ENCODE assay signal across 1 cellular context in genomic region chr20:34875657-34876160, GRCh38.
TF ChIP-seq lines count a peak whose summit lies in the region.

No MANE protein-coding gene starts in this region.

TF ChIP-seq in HepG2, 621 proteins besides CTCF, POLR2A, EP300 and RAD21 (continued from another document and continues in another):
- no peak for TF ChIP-seq ZNF691 (CRISPR knock-in tag; IDR thresholded peaks at IDR 0.05; ENCODE audit: borderline replicate concordance, low read depth)
- no peak for TF ChIP-seq CREB3 (CRISPR knock-in tag; IDR thresholded peaks at IDR 0.05)
- TF ChIP-seq NRL (CRISPR knock-in tag; IDR thresholded peaks at IDR 0.05; ENCODE audit: borderline replicate concordance) = no peak
- peak; percentile 52; the same call in 1 of the 2 replicates for TF ChIP-seq THRA (CRISPR knock-in tag; IDR thresholded peaks at IDR 0.05; ENCODE audit: borderline replicate concordance)
- no peak for TF ChIP-seq EEA1 (CRISPR knock-in tag; IDR thresholded peaks at IDR 0.05; ENCODE audit: borderline replicate concordance)
- no peak for TF ChIP-seq PCBP2 (optimal IDR thresholded peaks at IDR 0.05; ENCODE audit: low read depth, low read length, poor library complexity, severe bottlenecking)
- no peak; the same call in 1 of the 2 replicates for TF ChIP-seq ISL2 (CRISPR knock-in tag; IDR thresholded peaks at IDR 0.05)
- no peak for TF ChIP-seq NAIF1 (CRISPR knock-in tag; IDR thresholded peaks at IDR 0.05; ENCODE audit: borderline replicate concordance)
- TF ChIP-seq ZNF547 (CRISPR knock-in tag; IDR thresholded peaks at IDR 0.05) = no peak
- peak; percentile 66; the same call in 1 of the 2 replicates for TF ChIP-seq TFAP4 (IDR thresholded peaks at IDR 0.05; ENCODE audit: borderline replicate concordance, low read depth)
- TF ChIP-seq HDAC2 (CRISPR knock-in tag; IDR thresholded peaks at IDR 0.05) = peak; percentile 76
- TF ChIP-seq BATF2 (CRISPR knock-in tag; IDR thresholded peaks at IDR 0.05) = no peak
- TF ChIP-seq ARNTL (CRISPR knock-in tag; IDR thresholded peaks at IDR 0.05) = no peak
- TF ChIP-seq EED (CRISPR knock-in tag; IDR thresholded peaks at IDR 0.05) = no peak
- TF ChIP-seq SATB2 (CRISPR knock-in tag; IDR thresholded peaks at IDR 0.05) = no peak
- no peak for TF ChIP-seq MTA1 (CRISPR knock-in tag; IDR thresholded peaks at IDR 0.05; ENCODE audit: borderline replicate concordance)
- TF ChIP-seq MED8 (CRISPR knock-in tag; IDR thresholded peaks at IDR 0.05; ENCODE audit: insufficient replicate concordance) = no peak
- TF ChIP-seq ZEB1 (IDR thresholded peaks at IDR 0.05; ENCODE audit: insufficient replicate concordance, low read depth) = peak; percentile 73
- no peak for TF ChIP-seq MAFG (CRISPR knock-in tag; IDR thresholded peaks at IDR 0.05)
- no peak for TF ChIP-seq ZNF605 (CRISPR knock-in tag; IDR thresholded peaks at IDR 0.05)
- peak; percentile 42 for TF ChIP-seq TAF1 (CRISPR knock-in tag; IDR thresholded peaks at IDR 0.05)
- no peak for TF ChIP-seq ATF7 (IDR thresholded peaks at IDR 0.05)
- no peak for TF ChIP-seq ATF7 (CRISPR knock-in tag; IDR thresholded peaks at IDR 0.05)
- TF ChIP-seq NFRKB (IDR thresholded peaks at IDR 0.05) = no peak
- no peak for TF ChIP-seq ZNF24 (IDR thresholded peaks at IDR 0.05)
- TF ChIP-seq ZBED4 (CRISPR knock-in tag; IDR thresholded peaks at IDR 0.05; ENCODE audit: borderline replicate concordance) = no peak; the same call in 1 of the 2 replicates
- no peak for TF ChIP-seq RORA (CRISPR knock-in tag; IDR thresholded peaks at IDR 0.05)
- no peak for TF ChIP-seq FOXJ3 (CRISPR knock-in tag; IDR thresholded peaks at IDR 0.05; ENCODE audit: borderline replicate concordance)
- no peak for TF ChIP-seq NFKBIZ (CRISPR knock-in tag; IDR thresholded peaks at IDR 0.05)
- no peak for TF ChIP-seq RFX1 (IDR thresholded peaks at IDR 0.05)
- no peak for TF ChIP-seq ZNF563 (CRISPR knock-in tag; IDR thresholded peaks at IDR 0.05)
- TF ChIP-seq ZNF281 (CRISPR knock-in tag; IDR thresholded peaks at IDR 0.05; ENCODE audit: borderline replicate concordance) = peak; percentile 36; the same call in 1 of the 2 replicates
- TF ChIP-seq ZNF773 (CRISPR knock-in tag; IDR thresholded peaks at IDR 0.05; ENCODE audit: borderline replicate concordance) = no peak
- TF ChIP-seq HIC2 (CRISPR knock-in tag; IDR thresholded peaks at IDR 0.05; ENCODE audit: low read depth) = peak; percentile 24; the same call in 1 of the 2 replicates
- TF ChIP-seq ZNF761 (CRISPR knock-in tag; conservative IDR thresholded peaks at IDR 0.05) = no peak; the same call in 1 of the 2 replicates
- no peak for TF ChIP-seq ZBTB26 (CRISPR knock-in tag; IDR thresholded peaks at IDR 0.05; ENCODE audit: borderline replicate concordance)
- no peak for TF ChIP-seq ZSCAN29 (CRISPR knock-in tag; conservative IDR thresholded peaks at IDR 0.05)
- 0 out of 2 replicates have a peak, but pooled peaks have one; percentile 46 for TF ChIP-seq ZNF616 (CRISPR knock-in tag; IDR thresholded peaks at IDR 0.05; ENCODE audit: low read depth)
- no peak for TF ChIP-seq LCORL (IDR thresholded peaks at IDR 0.05)
- TF ChIP-seq LCORL (CRISPR knock-in tag; IDR thresholded peaks at IDR 0.05) = peak; percentile 67; the same call in 1 of the 2 replicates
- TF ChIP-seq NFYC (CRISPR knock-in tag; IDR thresholded peaks at IDR 0.05) = no peak
- no peak for TF ChIP-seq IKZF4 (CRISPR knock-in tag; IDR thresholded peaks at IDR 0.05; ENCODE audit: borderline replicate concordance, low read depth, not compliant biosample characterization)
- peak; percentile 78; the same call in 1 of the 2 replicates for TF ChIP-seq ZNF431 (CRISPR knock-in tag; IDR thresholded peaks at IDR 0.05; ENCODE audit: borderline replicate concordance, low read depth)
- TF ChIP-seq ZNF746 (CRISPR knock-in tag; IDR thresholded peaks at IDR 0.05) = no peak
- TF ChIP-seq ZNF451 (CRISPR knock-in tag; IDR thresholded peaks at IDR 0.05) = peak; percentile 20; the same call in 1 of the 2 replicates
- no peak for TF ChIP-seq ARHGAP35 (CRISPR knock-in tag; IDR thresholded peaks at IDR 0.05; ENCODE audit: borderline replicate concordance)
- TF ChIP-seq ZFP36L1 (CRISPR knock-in tag; IDR thresholded peaks at IDR 0.05) = no peak
- TF ChIP-seq PHF8 (CRISPR knock-in tag; IDR thresholded peaks at IDR 0.05) = no peak
- no peak for TF ChIP-seq XRCC5 (optimal IDR thresholded peaks at IDR 0.05; ENCODE audit: low read length)
- TF ChIP-seq PHF5A (CRISPR knock-in tag; IDR thresholded peaks at IDR 0.05; ENCODE audit: low read depth, unreplicated experiment) = no peak
- no peak for TF ChIP-seq ZNF549 (CRISPR knock-in tag; IDR thresholded peaks at IDR 0.05)
- TF ChIP-seq MXD4 (CRISPR knock-in tag; IDR thresholded peaks at IDR 0.05) = 0 out of 2 replicates have a peak, but pooled peaks have one; percentile 52
- no peak for TF ChIP-seq XBP1 (CRISPR knock-in tag; IDR thresholded peaks at IDR 0.05)
- TF ChIP-seq ZNF580 (CRISPR knock-in tag; IDR thresholded peaks at IDR 0.05; ENCODE audit: borderline replicate concordance, low read depth) = no peak
